7 cellular contexts compared by ENCODE assay signal in genomic region chr3:52983336-52983807, GRCh38.
DNase-seq lines count a peak whose midpoint lies in the region; ATAC-seq and TF ChIP-seq lines count a peak whose summit lies in the region.

No MANE protein-coding gene starts in this region.

- DNase-seq in activated CD4-positive, alpha-beta T cell treated with anti-CD3 and anti-CD28 coated beads, Interleukin-2, amount 10 ng/mL, durations not matched to agents 24 days and 14 days, result peak; percentile 92
- DNase-seq in lower lobe of right lung, result no peak
- no peak for DNase-seq in islet precursor cell
- DNase-seq in PC-3, result no peak
- no peak for DNase-seq in GM03348 (ENCODE audit: low spot score)

- H3K27ac Mint-ChIP-seq in activated CD4-positive, alpha-beta T cell treated with anti-CD3 and anti-CD28 coated beads, Interleukin-2, amount 10 ng/mL, durations not matched to agents 24 days and 14 days, result peak overlapping the region; percentile 84

- no peak overlapping the region for H3K9ac ChIP-seq in PC-3 (ENCODE audit: low read length)

- no peak overlapping the region for H3K4me2 ChIP-seq in PC-3 (ENCODE audit: low read length)

- no peaks in the 10 kb centered on the region for H4K20me1 ChIP-seq in PC-3 (ENCODE audit: low read length)

- no peaks in the 10 kb centered on the region for H3F3A ChIP-seq in PC-3 (ENCODE audit: low read length, unreplicated experiment)

- H3K36me3 ChIP-seq in lower lobe of right lung (no peaks in the 10 kb centered on the region), PC-3 (ENCODE audit: low read depth, low read length) (no peaks in the 10 kb centered on the region)

- no TSS peak for BruUV-seq in PC-3 (replicated peaks; lab: Mats Ljungman, UMichigan)

- POLR2A ChIA-PET in PC-3 (lab: Charles Lee; ENCODE audit: unreplicated experiment), result no interaction called here

- peaks cover 29% of the 10 kb centered on the region for H3K4me1 Mint-ChIP-seq in activated CD4-positive, alpha-beta T cell treated with anti-CD3 and anti-CD28 coated beads, Interleukin-2, amount 10 ng/mL, durations not matched to agents 24 days and 14 days

- no peak overlapping the region for H2AFZ ChIP-seq in PC-3 (ENCODE audit: low read length)

- ATAC-seq in GM19455 (IDR thresholded peaks at IDR 0.05; ENCODE audit: unreplicated experiment), result peak; percentile 80
- ATAC-seq in HG03439 (IDR thresholded peaks at IDR 0.05; ENCODE audit: unreplicated experiment), result peak; percentile 81
- peak; percentile 57 to 62 for ATAC-seq in lower lobe of right lung
- ATAC-seq in PC-3, result no peak

- peak overlapping the region; percentile 68 for H3K4me3 Mint-ChIP-seq in activated CD4-positive, alpha-beta T cell treated with anti-CD3 and anti-CD28 coated beads, Interleukin-2, amount 10 ng/mL, durations not matched to agents 24 days and 14 days

- no peaks in the 10 kb centered on the region for H3K27me3 Mint-ChIP-seq in activated CD4-positive, alpha-beta T cell treated with anti-CD3 and anti-CD28 coated beads, Interleukin-2, amount 10 ng/mL, durations not matched to agents 24 days and 14 days

- H3K4me3 ChIP-seq in lower lobe of right lung, result no peak overlapping the region
- no peak overlapping the region for H3K4me3 ChIP-seq in PC-3 (ENCODE audit: low read length)

- H3K27me3 ChIP-seq in lower lobe of right lung (ENCODE audit: low read depth) (no peaks in the 10 kb centered on the region), PC-3 (ENCODE audit: low read length) (no peaks in the 10 kb centered on the region)

- H3K79me2 ChIP-seq in PC-3 (ENCODE audit: low read length), result peaks cover 5% of the 10 kb centered on the region; the same call in 1 of the 2 replicates

- H3K9me2 ChIP-seq in PC-3 (replicated peaks; ENCODE audit: low read length), result no peaks in the 10 kb centered on the region

- TF ChIP-seq CTCF in lower lobe of right lung (IDR thresholded peaks at IDR 0.05) (no peak), PC-3 (conservative IDR thresholded peaks at IDR 0.05; ENCODE audit: low read depth, low read length) (no peak)

- H3K36me3 Mint-ChIP-seq in activated CD4-positive, alpha-beta T cell treated with anti-CD3 and anti-CD28 coated beads, Interleukin-2, amount 10 ng/mL, durations not matched to agents 24 days and 14 days (ENCODE audit: low read depth), result peaks cover 6% of the 10 kb centered on the region

- no peaks in the 10 kb centered on the region for H3K9me3 ChIP-seq in lower lobe of right lung
- H3K9me3 ChIP-seq in PC-3 (ENCODE audit: low read length), result no peaks in the 10 kb centered on the region

- peaks cover 3% of the 10 kb centered on the region for H3K9me3 Mint-ChIP-seq in activated CD4-positive, alpha-beta T cell treated with anti-CD3 and anti-CD28 coated beads, Interleukin-2, amount 10 ng/mL, durations not matched to agents 24 days and 14 days

- H3K4me1 ChIP-seq in lower lobe of right lung (peaks cover 12% of the 10 kb centered on the region), PC-3 (ENCODE audit: insufficient read depth, low read length) (no peaks in the 10 kb centered on the region)

- H3K27ac ChIP-seq in lower lobe of right lung, result peak overlapping the region; percentile 24
- H3K27ac ChIP-seq in PC-3 (ENCODE audit: low read length), result no peak overlapping the region

- CTCF ChIA-PET in PC-3 (lab: Charles Lee), result no interaction called here

- intact Hi-C loops in activated CD4-positive, alpha-beta T cell treated with anti-CD3 and anti-CD28 coated beads, Interleukin-2, amount 10 ng/mL, durations not matched to agents 24 days and 14 days (cut with micrococcal nuclease), result loop anchor here (1.0 to 2.0 kb wide), 5 partner anchors 40 to 127 kb away; partner anchors contain the start of gene SFMBT1
- intact Hi-C loops in lower lobe of right lung (cut with DNase I), result no loop called here
- intact Hi-C loops in PC-3 (cut with micrococcal nuclease), result no loop called here
